18 cellular contexts compared by ENCODE assay signal in genomic region chr10:71278691-71279588, GRCh38. TPM values are rescaled to one million over a fixed set of nuclear protein-coding genes. Genes with fewer than 3 reads are reported as not detected.
A peak's percentile ranks its signal among the peaks of the same experiment; 100 is the strongest.
DNase-seq lines count a peak whose midpoint lies in the region; ATAC-seq and TF ChIP-seq lines count a peak whose summit lies in the region.
"Had no signal": no experiment of that assay in that cellular context is flagged by ENCODE, and none has a peak within 500 bp of the region (broad histone marks: within the 10 kb centered on the region; RNA-seq: fewer than 3 reads in every experiment).

No MANE protein-coding gene starts in this region.

- no peak overlapping the region for H3K56ac ChIP-seq in H9 (ENCODE audit: insufficient read length, low read depth, low read length)

- no peak overlapping the region for H2BK20ac ChIP-seq in H9 (ENCODE audit: low read depth, low read length, poor library complexity, severe bottlenecking)

- H3K36me3 Mint-ChIP-seq in H9 (ENCODE audit: insufficient read depth in 1 of 3, low read depth in 3 of 3), result peaks cover 7 to 17% (median 17%) of the 10 kb centered on the region in 3 experiments
- H3K36me3 Mint-ChIP-seq in activated T-cell treated with anti-CD3 and anti-CD28 coated beads, Interleukin-2, amount 50 U/mL, for 72 hours (ENCODE audit: insufficient read depth in 2 of 2), result no peaks in the 10 kb centered on the region
- H3K36me3 Mint-ChIP-seq in progenitor cell of endocrine pancreas (ENCODE audit: insufficient read depth), result no peaks in the 10 kb centered on the region
- H3K36me3 Mint-ChIP-seq: T-cell had no signal

- H3K27ac Mint-ChIP-seq in H9 (peak overlapping the region in 2 of 3 experiments; percentile 53 to 65; a peak in 3 of 7 replicates), progenitor cell of endocrine pancreas (no peak overlapping the region)
- H3K27ac Mint-ChIP-seq in activated T-cell treated with anti-CD3 and anti-CD28 coated beads, Interleukin-2, amount 50 U/mL, for 72 hours, result no peak overlapping the region
- H3K27ac Mint-ChIP-seq: T-cell had no signal

- no peak overlapping the region; a peak in 1 of 5 replicates for H3K4me3 Mint-ChIP-seq in H9
- no peak overlapping the region for H3K4me3 Mint-ChIP-seq in activated T-cell treated with anti-CD3 and anti-CD28 coated beads, Interleukin-2, amount 50 U/mL, for 72 hours
- no peak overlapping the region for H3K4me3 Mint-ChIP-seq in progenitor cell of endocrine pancreas (ENCODE audit: low read depth)
- H3K4me3 Mint-ChIP-seq: T-cell had no signal

- no peaks in the 10 kb centered on the region for H3K79me2 ChIP-seq in H9 (ENCODE audit: insufficient read depth, low read length)
- H3K79me2 ChIP-seq in trophoblast cell (ENCODE audit: control insufficient read depth, insufficient read depth, low read length, poor library complexity), result no peaks in the 10 kb centered on the region

- H3K23ac ChIP-seq in H9 (ENCODE audit: insufficient read length, low read depth, low read length), result no peak overlapping the region
- no peak overlapping the region for H3K23ac ChIP-seq in trophoblast cell (ENCODE audit: low read length)

- H2AFZ ChIP-seq in H9 (ENCODE audit: low read length) (no peak overlapping the region), trophoblast cell (ENCODE audit: insufficient read depth, low read length, poor library complexity) (no peak overlapping the region)

- H3K4ac ChIP-seq in H9 (ENCODE audit: low read depth, low read length), result no peak overlapping the region
- H3K4ac ChIP-seq in trophoblast cell (ENCODE audit: low read depth, low read length), result no peak overlapping the region

- H3K36me3 ChIP-seq in SK-N-MC (ENCODE audit: insufficient read depth, low read length) (peaks cover 8% of the 10 kb centered on the region; the same call in 1 of the 2 replicates), trophoblast cell (ENCODE audit: control insufficient read depth in 1 of 2, insufficient read depth in 2 of 2, low read length in 2 of 2) (peaks cover 39 to 50% of the 10 kb centered on the region in 2 experiments)
- H3K36me3 ChIP-seq: breast epithelium, transverse colon had no signal

- no peak overlapping the region for H3T11ph ChIP-seq in H9 (ENCODE audit: low read length)

- H3K27me3 ChIP-seq in H9 (ENCODE audit: insufficient read depth, low read length), result no peaks in the 10 kb centered on the region
- no peaks in the 10 kb centered on the region for H3K27me3 ChIP-seq in trophoblast cell (ENCODE audit: insufficient read depth, low read length)
- H3K27me3 ChIP-seq: breast epithelium, transverse colon had no signal

- no peak overlapping the region for H2BK15ac ChIP-seq in H9 (ENCODE audit: low read depth, low read length)

- no peak for ATAC-seq in activated T-cell treated with anti-CD3 and anti-CD28 coated beads, Interleukin-2, amount 50 U/mL, for 72 hours (replicated peaks in 1 of 2)
- ATAC-seq: activated CD4-positive, CD25-positive, alpha-beta regulatory T cell treated with anti-CD3 and anti-CD28 coated beads, Interleukin-2, amount 50 U/mL, for 24 hours; T-cell had no signal

- H3K4me1 ChIP-seq in H9 (ENCODE audit: insufficient read depth, low read length), result peaks cover 5% of the 10 kb centered on the region; the same call in 1 of the 2 replicates
- peaks cover 0 to 5% of the 10 kb centered on the region in 2 experiments for H3K4me1 ChIP-seq in trophoblast cell (ENCODE audit: control insufficient read depth in 1 of 2, insufficient read depth in 2 of 2, low read length in 2 of 2)
- H3K4me1 ChIP-seq: breast epithelium, transverse colon had no signal

- H4K91ac ChIP-seq in H9 (ENCODE audit: insufficient read length, low read depth, low read length), result no peak overlapping the region
- no peak overlapping the region for H4K91ac ChIP-seq in trophoblast cell (ENCODE audit: low read depth, low read length)

- no peak for TF ChIP-seq CTCF in H9 (conservative IDR thresholded peaks at IDR 0.05)
- TF ChIP-seq CTCF in progenitor cell of endocrine pancreas (IDR thresholded peaks at IDR 0.05; ENCODE audit: unreplicated experiment), result no peak

- H3K9ac ChIP-seq in H9 (ENCODE audit: extremely low read depth, insufficient read length, low read length) (no peak overlapping the region), SK-N-MC (ENCODE audit: insufficient read length) (no peak overlapping the region), trophoblast cell (ENCODE audit: low read length) (no peak overlapping the region)

- H2BK12ac ChIP-seq in H9 (ENCODE audit: insufficient read length, low read depth, low read length) (no peak overlapping the region), trophoblast cell (ENCODE audit: low read length) (no peak overlapping the region)

- no peaks in the 10 kb centered on the region for H4K20me1 ChIP-seq in H9 (ENCODE audit: control insufficient read depth, insufficient read depth, insufficient read length)

- no peaks in the 10 kb centered on the region for H3K9me3 ChIP-seq in H9 (ENCODE audit: control insufficient read depth, low read depth, low read length)
- no peaks in the 10 kb centered on the region for H3K9me3 ChIP-seq in SK-N-MC (ENCODE audit: low read depth, low read length)
- H3K9me3 ChIP-seq in trophoblast cell (ENCODE audit: insufficient read depth, low read depth, low read length), result peaks cover 3% of the 10 kb centered on the region
- H3K9me3 ChIP-seq: breast epithelium, transverse colon had no signal

- H3K4me3 ChIP-seq in SK-N-MC (no peak overlapping the region), trophoblast cell (ENCODE audit: low read depth, low read length) (no peak overlapping the region)
- H3K4me3 ChIP-seq: breast epithelium, transverse colon had no signal

- H3K18ac ChIP-seq in H9 (ENCODE audit: insufficient read length, low read depth, low read length) (no peak overlapping the region), trophoblast cell (ENCODE audit: low read length) (peak overlapping the region; percentile 16)

- H3K4me2 ChIP-seq in H9 (ENCODE audit: insufficient read depth, insufficient read length, low read length) (no peak overlapping the region), trophoblast cell (ENCODE audit: low read length) (no peak overlapping the region)

- H2AK5ac ChIP-seq in H9 (ENCODE audit: insufficient read length, low read length) (no peak overlapping the region), trophoblast cell (ENCODE audit: low read length) (no peak overlapping the region)

- H3K14ac ChIP-seq in H9 (ENCODE audit: insufficient read depth, low read length) (no peak overlapping the region), trophoblast cell (ENCODE audit: low read length) (no peak overlapping the region)

- H2BK5ac ChIP-seq in H9 (ENCODE audit: insufficient read length, low read length), result no peak overlapping the region
- H2BK5ac ChIP-seq in trophoblast cell (ENCODE audit: low read depth, low read length, poor library complexity), result no peak overlapping the region

- H4K8ac ChIP-seq in H9 (replicated peaks; ENCODE audit: insufficient read length, low read depth, low read length) (no peak overlapping the region), trophoblast cell (ENCODE audit: low read depth, low read length) (no peak overlapping the region)

- H4K5ac ChIP-seq in H9 (ENCODE audit: insufficient read length, low read depth, low read length), result no peak overlapping the region

- DNase-seq in H9 (peak; percentile 69), SK-N-MC (ENCODE audit: low read depth, low spot score) (no peak), globus pallidus (ENCODE audit: low spot score) (peak; percentile 77), trophoblast cell (no peak), progenitor cell of endocrine pancreas (ENCODE audit: low spot score, unreplicated experiment) (no peak), HUDEP-2 (lab: John Stamatoyannopoulos, UW; ENCODE audit: unreplicated experiment in 76 of 76) (no peak), middle frontal gyrus (ENCODE audit: extremely low spot score, low spot score) (no peak)
- no peak for DNase-seq in activated T-cell treated with anti-CD3 and anti-CD28 coated beads, Interleukin-2, amount 50 U/mL, for 72 hours
- DNase-seq: activated naive CD4-positive, alpha-beta T cell treated with anti-CD3 and anti-CD28 coated beads, Interleukin-2, amount 50 U/mL, for 16 hours; DMS79 treated with DMSO at 0.1 percent for 48 hours; effector memory CD4-positive, alpha-beta T cell; NCI-H1930; NCI-H526; T-cell; transverse colon had no signal

- H3K27me3 Mint-ChIP-seq in H9 (ENCODE audit: low read depth), result no peaks in the 10 kb centered on the region
- no peaks in the 10 kb centered on the region for H3K27me3 Mint-ChIP-seq in activated T-cell treated with anti-CD3 and anti-CD28 coated beads, Interleukin-2, amount 50 U/mL, for 72 hours (ENCODE audit: low read depth)
- H3K27me3 Mint-ChIP-seq in progenitor cell of endocrine pancreas, result no peaks in the 10 kb centered on the region

- H3K23me2 ChIP-seq in H9 (ENCODE audit: insufficient read length, low read depth, low read length, poor library complexity, severe bottlenecking), result no peaks in the 10 kb centered on the region

- no peak overlapping the region for H3K27ac ChIP-seq in H9 (ENCODE audit: insufficient read length, low read depth, low read length)
- peak overlapping the region; percentile 64 for H3K27ac ChIP-seq in SK-N-MC
- H3K27ac ChIP-seq in trophoblast cell (ENCODE audit: low read depth, low read length), result no peak overlapping the region
- H3K27ac ChIP-seq: breast epithelium, C4-2B, transverse colon had no signal

- H3K79me1 ChIP-seq in H9 (ENCODE audit: insufficient read depth, low read depth, low read length, poor library complexity, severe bottlenecking) (no peaks in the 10 kb centered on the region), trophoblast cell (ENCODE audit: low read length) (no peaks in the 10 kb centered on the region)

- H2BK120ac ChIP-seq in H9 (ENCODE audit: low read depth, low read length, poor library complexity, severe bottlenecking), result no peak overlapping the region
- no peak overlapping the region for H2BK120ac ChIP-seq in trophoblast cell (ENCODE audit: insufficient read depth, low read length, poor library complexity)

- WGBS in H9 (ENCODE audit: extremely low coverage, insufficient read length, low lambda C conversion rate), result no CpG with 5 or more reads among the region's 19 CpGs
- no CpG with 5 or more reads among the region's 19 CpGs for WGBS in trophoblast cell (ENCODE audit: extremely low coverage, insufficient coverage, insufficient read length)

- H4K12ac ChIP-seq in trophoblast cell (ENCODE audit: low read depth, low read length), result no peak overlapping the region

- H3K4me1 Mint-ChIP-seq in H9, result peaks cover 42 to 45% of the 10 kb centered on the region in 2 experiments
- no peaks in the 10 kb centered on the region for H3K4me1 Mint-ChIP-seq in activated T-cell treated with anti-CD3 and anti-CD28 coated beads, Interleukin-2, amount 50 U/mL, for 72 hours (ENCODE audit: low read depth)
- H3K4me1 Mint-ChIP-seq in progenitor cell of endocrine pancreas (ENCODE audit: low read depth), result peaks cover 1% of the 10 kb centered on the region

- no peaks in the 10 kb centered on the region for H3K9me3 Mint-ChIP-seq in H9
- no peaks in the 10 kb centered on the region for H3K9me3 Mint-ChIP-seq in activated T-cell treated with anti-CD3 and anti-CD28 coated beads, Interleukin-2, amount 50 U/mL, for 72 hours
- no peaks in the 10 kb centered on the region for H3K9me3 Mint-ChIP-seq in progenitor cell of endocrine pancreas (ENCODE audit: low read depth)
- H3K9me3 Mint-ChIP-seq: T-cell had no signal

RNA-seq across cellular contexts. Expression of gene SLC29A3, which starts 40.1 kb away (rescaled TPM):
- total RNA-seq in H9 (2021) (9.2 and 10.2 TPM in 2 replicates), progenitor cell of endocrine pancreas (13.3 and 13.7 TPM in 2 replicates)
- 6.4 and 6.8 TPM in 2 replicates for polyA plus RNA-seq in trophoblast cell (2013)
- 1 to 10 TPM; 4.4 to 5.3 TPM for total RNA-seq in activated T-cell treated with anti-CD3 and anti-CD28 coated beads, Interleukin-2, amount 50 U/mL, for 72 hours

Comparison
In these comparisons a context has a peak if more than half of its experiments do, and no peak if none do; other contexts are left out.
1. DNase-seq: peak in H9 (single experiment) and globus pallidus (single experiment); none in SK-N-MC (single experiment), trophoblast cell (0 of 2), activated T-cell treated with anti-CD3 and anti-CD28 coated beads, Interleukin-2, amount 50 U/mL, for 72 hours (0 of 2), progenitor cell of endocrine pancreas (single experiment), HUDEP-2 (0 of 76) and middle frontal gyrus (single experiment).
2. H3K27ac Mint-ChIP-seq: peak in H9 (2 of 3); none in activated T-cell treated with anti-CD3 and anti-CD28 coated beads, Interleukin-2, amount 50 U/mL, for 72 hours (single experiment) and progenitor cell of endocrine pancreas (single experiment).